In the genomic region with DNA sequence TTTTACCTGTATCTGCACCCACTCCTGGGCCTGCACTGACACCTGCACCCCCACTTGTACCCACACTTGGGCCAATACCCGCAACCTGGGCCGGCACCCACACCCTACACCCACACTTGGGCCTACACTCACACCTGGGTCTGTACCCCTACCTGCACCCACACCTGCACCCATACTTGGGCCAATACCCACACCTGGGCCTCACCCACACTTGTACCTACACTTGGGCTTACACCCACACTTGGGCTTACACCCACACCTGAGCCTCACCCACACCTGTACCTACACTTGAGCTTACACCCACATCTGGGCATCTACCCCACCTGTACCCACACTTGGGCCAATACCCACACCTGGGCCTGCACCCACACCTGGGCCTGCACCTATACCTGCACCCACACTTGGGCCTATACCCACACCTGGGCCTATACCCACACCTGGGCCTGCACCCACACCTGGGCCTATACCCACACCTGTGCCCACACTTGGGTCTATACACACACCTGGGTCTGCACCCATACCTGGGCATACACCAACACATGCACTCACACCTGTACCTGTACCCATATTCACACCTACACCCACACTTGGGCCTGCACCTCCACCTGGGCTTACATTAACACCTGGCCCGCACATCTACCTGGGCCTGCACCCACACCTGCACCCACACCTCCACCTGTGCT, we compare ENCODE assay signal across 17 cellular contexts. TPM values are rescaled to one million over a fixed set of nuclear protein-coding genes. Genes with fewer than 3 reads are reported as not detected.
DNase-seq lines count a peak whose midpoint lies in the region; ATAC-seq, FAIRE-seq and TF ChIP-seq lines count a peak whose summit lies in the region.
"Had no signal": no experiment of that assay in that cellular context is flagged by ENCODE, and none has a peak within 500 bp of the region (broad histone marks: within the 10 kb centered on the region; RNA-seq: fewer than 3 reads in every experiment).

No MANE protein-coding gene starts in this region.

- 71% methylated on average over 3 of the region's 3 CpGs; no CpG with 5 or more reads in 1 of the 2 experiments for WGBS in H1 (ENCODE audit: extremely low coverage in 1 of 2, insufficient coverage in 1 of 2, insufficient read length in 1 of 2, insufficient replicate concordance in 2 of 2, low coverage in 1 of 2, low lambda C conversion rate in 2 of 2, missing lambda C conversion rate in 1 of 2), 2 experiments
- no CpG with 5 or more reads among the region's 3 CpGs for WGBS in trophoblast cell (ENCODE audit: extremely low coverage, insufficient coverage, insufficient read length)
- 94 to 100% methylated on average over 3 of the region's 3 CpGs for WGBS in tibial nerve, 2 donors

- H3K23me2 ChIP-seq in H1 (ENCODE audit: low read depth, low read length): no peaks in the 10 kb centered on the region

- DNase-seq in H1 (ENCODE audit: low read depth in 1 of 2, low spot score in 2 of 2): no peak
- no peak for DNase-seq in trophoblast cell
- DNase-seq in tibial nerve (ENCODE audit: low spot score in 2 of 2): no peak
- no peak for DNase-seq in omental fat pad (ENCODE audit: low spot score)
- DNase-seq: CD8-positive, alpha-beta memory T cell; DMS53; GF-D8; GM23248; H7; IMR-90 had no signal

- H4K8ac ChIP-seq in H1 (ENCODE audit: extremely low read depth, insufficient read depth, low read length): no peak overlapping the region
- H4K8ac ChIP-seq in trophoblast cell (ENCODE audit: low read depth, low read length): no peak overlapping the region

- TF ChIP-seq CTCF in HEK293 (tag by site-specific recombination; IDR thresholded peaks at IDR 0.05): no peak
- TF ChIP-seq CTCF in H1 (IDR thresholded peaks at IDR 0.05; ENCODE audit: control extremely low read depth in 1 of 3, insufficient read depth in 1 of 3, low read depth in 1 of 3, low read length in 3 of 3): no peak
- no peak for TF ChIP-seq CTCF in tibial nerve (IDR thresholded peaks at IDR 0.05)
- no peak for TF ChIP-seq CTCF in omental fat pad (IDR thresholded peaks at IDR 0.05)

- H4K91ac ChIP-seq in H1 (replicated peaks; ENCODE audit: insufficient read length, low read length) (no peak overlapping the region), trophoblast cell (ENCODE audit: low read depth, low read length) (no peak overlapping the region)

- H3K23ac ChIP-seq in H1 (ENCODE audit: insufficient read length): no peak overlapping the region
- H3K23ac ChIP-seq in trophoblast cell (ENCODE audit: low read length): peak overlapping the region; percentile 40

- H2BK12ac ChIP-seq in H1 (ENCODE audit: low read depth, low read length) (no peak overlapping the region), trophoblast cell (ENCODE audit: low read length) (no peak overlapping the region)

- no peak for TF ChIP-seq RAD21 in H1 (IDR thresholded peaks at IDR 0.05 in 1 of 2, conservative IDR thresholded peaks at IDR 0.05 in 1 of 2; ENCODE audit: low read depth in 2 of 2, low read length in 2 of 2)

- no peak overlapping the region for H2BK20ac ChIP-seq in H1 (ENCODE audit: low read length)

- no peak for TF ChIP-seq POLR2A in H1 (IDR thresholded peaks at IDR 0.05; ENCODE audit: control extremely low read depth in 1 of 2, low read depth in 2 of 2, low read length in 2 of 2)
- TF ChIP-seq POLR2A in tibial nerve (IDR thresholded peaks at IDR 0.05): no peak

- H2AFZ ChIP-seq in H1 (ENCODE audit: low read length) (no peak overlapping the region), trophoblast cell (ENCODE audit: insufficient read depth, low read length, poor library complexity) (no peak overlapping the region)
- H2AFZ ChIP-seq: GM23248 had no signal

- no peak overlapping the region for H3K14ac ChIP-seq in H1 (ENCODE audit: insufficient read length)
- H3K14ac ChIP-seq in trophoblast cell (ENCODE audit: low read length): no peak overlapping the region

- FAIRE-seq in H1 (lab: Jason Lieb, UNC): no peak
- FAIRE-seq: A549, GM19239 had no signal

- H3K79me2 ChIP-seq in H1 (ENCODE audit: control insufficient read depth in 1 of 2, insufficient read depth in 2 of 2, low read length in 2 of 2) (no peaks in the 10 kb centered on the region), trophoblast cell (ENCODE audit: control insufficient read depth, insufficient read depth, low read length, poor library complexity) (no peaks in the 10 kb centered on the region)

- H3K36me3 ChIP-seq in HEK293 (ENCODE audit: control insufficient read depth in 2 of 2, insufficient read depth in 1 of 2, low read length in 2 of 2): no peaks in the 10 kb centered on the region
- no peaks in the 10 kb centered on the region for H3K36me3 ChIP-seq in H1 (ENCODE audit: control insufficient read depth in 2 of 4, insufficient read depth in 4 of 4, low read length in 3 of 4)
- H3K36me3 ChIP-seq in trophoblast cell (ENCODE audit: control insufficient read depth in 1 of 2, insufficient read depth in 2 of 2, low read length in 2 of 2): no peaks in the 10 kb centered on the region
- H3K36me3 ChIP-seq in tibial nerve: no peaks in the 10 kb centered on the region

- H3K79me1 ChIP-seq in H1 (ENCODE audit: low read depth, low read length) (no peaks in the 10 kb centered on the region), trophoblast cell (ENCODE audit: low read length) (peaks cover 4% of the 10 kb centered on the region)

- H3K4me3 ChIP-seq in HEK293 (ENCODE audit: low read depth, low read length) (no peak overlapping the region), H1 (ENCODE audit: extremely low read depth in 1 of 4, insufficient read depth in 2 of 4, low read depth in 3 of 4, low read length in 4 of 4) (no peak overlapping the region), trophoblast cell (ENCODE audit: low read depth, low read length) (peak overlapping the region; percentile 27), tibial nerve (no peak overlapping the region)
- H3K4me3 ChIP-seq: A549, GM23248 had no signal

- no peaks in the 10 kb centered on the region for H3K9me3 ChIP-seq in HEK293 (ENCODE audit: control insufficient read depth, insufficient read depth, low read depth, low read length)
- H3K9me3 ChIP-seq in H1 (ENCODE audit: insufficient read depth in 2 of 2, low read depth in 1 of 2, low read length in 1 of 2): no peaks in the 10 kb centered on the region
- H3K9me3 ChIP-seq in trophoblast cell (ENCODE audit: insufficient read depth, low read depth, low read length): peaks cover 13% of the 10 kb centered on the region
- H3K9me3 ChIP-seq in tibial nerve: peaks cover 0 to 21% (median 0%) of the 10 kb centered on the region in 4 donors

- H4K5ac ChIP-seq in H1 (ENCODE audit: insufficient read length, low read depth, low read length): no peak overlapping the region

- no peaks in the 10 kb centered on the region for H3K4me1 ChIP-seq in HEK293 (ENCODE audit: control insufficient read depth, insufficient read depth, low read length)
- H3K4me1 ChIP-seq in H1 (replicated peaks in 1 of 4; ENCODE audit: control insufficient read depth in 3 of 4, insufficient read depth in 4 of 4, low read length in 3 of 4): no peaks in the 10 kb centered on the region
- peaks cover 3 to 6% of the 10 kb centered on the region in 2 experiments for H3K4me1 ChIP-seq in trophoblast cell (ENCODE audit: control insufficient read depth in 1 of 2, insufficient read depth in 2 of 2, low read length in 2 of 2)
- peaks cover 0 to 5% (median 0%) of the 10 kb centered on the region in 4 donors for H3K4me1 ChIP-seq in tibial nerve
- H3K4me1 ChIP-seq: A549 had no signal

- no peak overlapping the region for H2BK120ac ChIP-seq in H1 (replicated peaks; ENCODE audit: low read depth, low read length)
- no peak overlapping the region for H2BK120ac ChIP-seq in trophoblast cell (ENCODE audit: insufficient read depth, low read length, poor library complexity)

- H3K27ac ChIP-seq in HEK293 (ENCODE audit: extremely low read depth, low read depth, low read length) (no peak overlapping the region), H1 (ENCODE audit: low read depth, low read length) (no peak overlapping the region), trophoblast cell (ENCODE audit: low read depth, low read length) (no peak overlapping the region), tibial nerve (no peak overlapping the region)
- H3K27ac ChIP-seq: A549, GM23248 had no signal

- H2AK5ac ChIP-seq in H1 (ENCODE audit: low read depth, low read length) (no peak overlapping the region), trophoblast cell (ENCODE audit: low read length) (no peak overlapping the region)

- TF ChIP-seq EP300 in H1 (IDR thresholded peaks at IDR 0.05; ENCODE audit: borderline replicate concordance in 1 of 2, low read depth in 2 of 2, low read length in 2 of 2): no peak
- TF ChIP-seq EP300 in tibial nerve (IDR thresholded peaks at IDR 0.05): no peak

- POLR2A ChIA-PET in HEK293 (lab: Yijun Ruan, JAX): no interaction called here
- POLR2A ChIA-PET in H1 (lab: Charles Lee; ENCODE audit: partially characterized antibody): interaction anchor here (0.6 kb wide), 1 partner anchor 1145 kb away, joined by 3 read pairs; the partner anchor contains the start of gene ASCL4

- no peak overlapping the region for H3K4ac ChIP-seq in H1 (replicated peaks; ENCODE audit: insufficient read length, low read depth, low read length)
- no peak overlapping the region for H3K4ac ChIP-seq in trophoblast cell (ENCODE audit: low read depth, low read length)

- no peak overlapping the region for H3K56ac ChIP-seq in H1 (replicated peaks; ENCODE audit: insufficient read length, low read depth, low read length)

- CTCF ChIA-PET in HEK293 (lab: Yijun Ruan, JAX) (no interaction called here), H1 (lab: Charles Lee; ENCODE audit: partially characterized antibody) (interaction anchor here (0.7 to 1.6 kb wide), 3 partner anchors 35 to 646 kb away, joined by 3 to 5 read pairs (median 4); no protein-coding TSS in a partner anchor)

- H4K20me1 ChIP-seq in H1 (replicated peaks in 1 of 2; ENCODE audit: control insufficient read depth in 1 of 2, insufficient read depth in 2 of 2, low read length in 2 of 2): no peaks in the 10 kb centered on the region

- H2BK15ac ChIP-seq in H1 (ENCODE audit: low read length): 0 out of 2 replicates have a peak overlapping the region, but pooled peaks have one; percentile 61

- H3K4me2 ChIP-seq in H1 (ENCODE audit: insufficient read depth in 1 of 2, low read depth in 2 of 2, low read length in 2 of 2) (no peak overlapping the region), trophoblast cell (ENCODE audit: low read length) (no peak overlapping the region)
- H3K4me2 ChIP-seq: A549 had no signal

- H4K12ac ChIP-seq in trophoblast cell (ENCODE audit: low read depth, low read length): no peak overlapping the region

- no peaks in the 10 kb centered on the region for H3K27me3 ChIP-seq in H1 (replicated peaks in 1 of 4; ENCODE audit: control insufficient read depth in 3 of 4, extremely low read depth in 1 of 4, insufficient read depth in 3 of 4, low read length in 3 of 4)
- H3K27me3 ChIP-seq in trophoblast cell (ENCODE audit: insufficient read depth, low read length): no peaks in the 10 kb centered on the region
- no peaks in the 10 kb centered on the region for H3K27me3 ChIP-seq in tibial nerve

- no peak for ATAC-seq in GM21786 (IDR thresholded peaks at IDR 0.05; ENCODE audit: unreplicated experiment)
- no peak for ATAC-seq in omental fat pad (ENCODE audit: low FRiP score)
- ATAC-seq: A549 had no signal

- H3K9ac ChIP-seq in H1 (replicated peaks in 1 of 4; ENCODE audit: extremely low read depth in 1 of 4, low read depth in 3 of 4, low read length in 3 of 4): no peak overlapping the region
- no peak overlapping the region for H3K9ac ChIP-seq in trophoblast cell (ENCODE audit: low read length)
- H3K9ac ChIP-seq: GM23248 had no signal

- no peak overlapping the region; the same call in 1 of the 2 replicates for H3K18ac ChIP-seq in H1 (ENCODE audit: extremely low read depth, low read length)
- H3K18ac ChIP-seq in trophoblast cell (ENCODE audit: low read length): no peak overlapping the region

- H2BK5ac ChIP-seq in H1 (ENCODE audit: low read depth, low read length): no peak overlapping the region
- no peak overlapping the region for H2BK5ac ChIP-seq in trophoblast cell (ENCODE audit: low read depth, low read length, poor library complexity)

RNA-seq across cellular contexts. Expression of gene DAO, which starts 39.2 kb away (rescaled TPM):
- total RNA-seq in H1 (2021; fragmentation: NEBNext Ultra II Directional; extraction: Animal tissue kit (Norgen Biotek cat#: 25700)): not detected in 2 replicates
- polyA plus RNA-seq in H1 (2011; rRNA removed): not detected in 2 replicates
- polyA plus RNA-seq in H1 (2011; cell fraction: cytosol; rRNA removed): not detected
- polyA plus RNA-seq in H1 (2011; cell fraction: nucleus; rRNA removed): not detected
- polyA plus RNA-seq in H1 (2012, experiment 1 of 2): not detected in 4 replicates
- not detected for polyA plus RNA-seq in H1 (2012, experiment 2 of 2)
- polyA plus RNA-seq in H1 (2013, experiment 1 of 2): not detected
- polyA plus RNA-seq in H1 (2013, experiment 2 of 2): 0.04 TPM
- not detected in 2 replicates for polyA minus RNA-seq in H1 (2011; rRNA and poly(A)+ RNA removed)
- polyA minus RNA-seq in H1 (2011; cell fraction: cytosol; rRNA and poly(A)+ RNA removed): not detected
- polyA minus RNA-seq in H1 (2011; cell fraction: nucleus; rRNA and poly(A)+ RNA removed): not detected
- 0.45 and 0.68 TPM in 2 replicates for polyA plus RNA-seq in trophoblast cell (2013)
- total RNA-seq in tibial nerve: not detected
- total RNA-seq in omental fat pad: not detected
- total RNA-seq: CD8-positive, alpha-beta memory T cell; GM23248; H7; HT-29; IMR-90 had no signal
- polyA plus RNA-seq: A549; AG04450; BJ; CD8-positive, alpha-beta memory T cell; GM23248; IMR-90 had no signal
